In genomic region chr14:37550511-37550910, GRCh38 we compare ENCODE assay signal across 22 cellular contexts. TPM values are rescaled to one million over a fixed set of nuclear protein-coding genes. Genes with fewer than 3 reads are reported as not detected.
DNase-seq lines count a peak whose midpoint lies in the region; ATAC-seq and TF ChIP-seq lines count a peak whose summit lies in the region.
"Had no signal": no experiment of that assay in that cellular context is flagged by ENCODE, and none has a peak within 500 bp of the region (broad histone marks: within the 10 kb centered on the region; RNA-seq: fewer than 3 reads in every experiment).

No MANE protein-coding gene starts in this region.

- peaks cover 3% of the 10 kb centered on the region for H3K4me1 ChIP-seq in skeletal muscle satellite cell (ENCODE audit: control insufficient read depth, insufficient read depth, low read length)
- no peaks in the 10 kb centered on the region for H3K4me1 ChIP-seq in mucosa of descending colon (ENCODE audit: low read depth)

- H3K9ac ChIP-seq in skeletal muscle satellite cell (ENCODE audit: low read depth, low read length) = no peak overlapping the region

- TF ChIP-seq CTCF in mucosa of descending colon (IDR thresholded peaks at IDR 0.05) = no peak

- H3K4me2 ChIP-seq in skeletal muscle satellite cell (ENCODE audit: low read length) = peak overlapping the region; percentile 13
- H3K4me2 ChIP-seq: smooth muscle cell had no signal

- H3K36me3 ChIP-seq in skeletal muscle satellite cell (ENCODE audit: insufficient read depth, low read length) (no peaks in the 10 kb centered on the region), mucosa of descending colon (ENCODE audit: low read depth) (no peaks in the 10 kb centered on the region)

- ATAC-seq in GM21526 (IDR thresholded peaks at IDR 0.05; ENCODE audit: low FRiP score, unreplicated experiment) (no peak), mucosa of descending colon (no peak)
- ATAC-seq: Panc1 had no signal

- H3K9me3 ChIP-seq in skeletal muscle satellite cell (replicated peaks; ENCODE audit: low read length) (no peaks in the 10 kb centered on the region), mucosa of descending colon (peaks cover 4% of the 10 kb centered on the region)

- H3K4me3 ChIP-seq in skeletal muscle satellite cell (ENCODE audit: low read length) = no peak overlapping the region
- H3K4me3 ChIP-seq in mucosa of descending colon = no peak overlapping the region
- H3K4me3 ChIP-seq: smooth muscle cell had no signal

- intact Hi-C loops in mucosa of descending colon (cut with DNase I, micrococcal nuclease) = no loop called here

- DNase-seq in NCI-H1092 treated with DMSO at 0.1 percent for 48 hours (lab: John Stamatoyannopoulos, UW) = peak; percentile 48
- DNase-seq in NCI-H1092 (lab: John Stamatoyannopoulos, UW) = no peak
- DNase-seq in M059J (ENCODE audit: low read depth) = peak; percentile 2
- peak; percentile 84 for DNase-seq in fibroblast of gingiva (ENCODE audit: low read depth)
- no peak for DNase-seq in NOMO-1 treated with dmso at 0.1 percent for 144 hours (lab: John Stamatoyannopoulos, UW; ENCODE audit: unreplicated experiment)
- DNase-seq in mucosa of descending colon = no peak
- DNase-seq: 8988T; activated CD4-positive, alpha-beta T cell treated with anti-CD3 and anti-CD28 coated beads, Interleukin-2, amount 50 U/mL, for 48 hours; activated T-cell treated with anti-CD3 and anti-CD28 coated beads for 4 hours; aorta; CD8-positive, alpha-beta memory T cell; Karpas-422; NCI-H1417 treated with DMSO at 0.1 percent for 48 hours; NCI-H2171; stimulated activated CD4-positive, alpha-beta T cell treated with anti-CD3 and anti-CD28 coated beads, Interleukin-4, amount 100 ng/mL, for 24 hours; T-helper 2 cell had no signal

- H3K27me3 ChIP-seq in skeletal muscle satellite cell (ENCODE audit: control insufficient read depth, insufficient read depth, low read length) = no peaks in the 10 kb centered on the region

RNA-seq across cellular contexts. Expression of gene FOXA1, which starts 44.5 kb away (rescaled TPM):
- not detected in 2 replicates for total RNA-seq in M059J (2014; rRNA removed; shearing (Covaris generic))
- 0.44 TPM in 1 of 2 replicates, not detected in the other for total RNA-seq in skeletal muscle satellite cell (2012; rRNA removed)
- total RNA-seq in mucosa of descending colon = 10 to 100 TPM; 21.1 to 73.3 (median 64.5) TPM
- total RNA-seq: aorta, frontal cortex had no signal

RNA-seq across cellular contexts. Expression of gene TTC6, which starts 44.9 kb away (rescaled TPM):
- not detected in 2 replicates for total RNA-seq in M059J (2014; rRNA removed; shearing (Covaris generic))
- total RNA-seq in skeletal muscle satellite cell (2012; rRNA removed) = under 0.01 TPM in 2 replicates
- 1 to 10 TPM; 1.7 to 9.2 (median 4.8) TPM for total RNA-seq in mucosa of descending colon
- total RNA-seq: aorta; CD8-positive, alpha-beta memory T cell; SK-MEL-5; smooth muscle cell had no signal

Comparison
In these comparisons a context has a peak if more than half of its experiments do, and no peak if none do; other contexts are left out.
1. DNase-seq: peak in NCI-H1092 treated with DMSO at 0.1 percent for 48 hours (single experiment), M059J (single experiment) and fibroblast of gingiva (single experiment); none in NCI-H1092 (single experiment), NOMO-1 treated with dmso at 0.1 percent for 144 hours (single experiment) and mucosa of descending colon (0 of 3).
2. RNA of gene FOXA1, which starts 44.5 kb away (total RNA-seq): 21.1 to 73.3 TPM in mucosa of descending colon; not detected in M059J; every median in the first group is over 10 times any median in the second.